Comparison of ENCODE assay signal across 8 cellular contexts in genomic region chr11:693887-694562, GRCh38.
A peak's percentile ranks its signal among the peaks of the same experiment; 100 is the strongest.
DNase-seq lines count a peak whose midpoint lies in the region; ATAC-seq and TF ChIP-seq lines count a peak whose summit lies in the region.

No MANE protein-coding gene starts in this region.

- H3K4me3 ChIP-seq in coronary artery: peak overlapping the region; percentile 89
- no peak overlapping the region for H3K4me3 ChIP-seq in parathyroid adenoma (ENCODE audit: low read depth, low read length)

- peak overlapping the region; percentile 42 for H3K4me2 ChIP-seq in parathyroid adenoma (ENCODE audit: low read length)

- ATAC-seq in HG02840 (IDR thresholded peaks at IDR 0.05; ENCODE audit: low FRiP score, unreplicated experiment): no peak

- no peak overlapping the region for H3K9ac ChIP-seq in parathyroid adenoma

- H3K79me2 ChIP-seq in parathyroid adenoma: no peaks in the 10 kb centered on the region

- no peak overlapping the region for H2AFZ ChIP-seq in parathyroid adenoma

- DNase-seq in DMS53 (lab: John Stamatoyannopoulos, UW): peak; percentile 97
- DNase-seq in NCI-H2196 (lab: John Stamatoyannopoulos, UW; ENCODE audit: unreplicated experiment): peak; percentile 78
- DNase-seq in coronary artery (ENCODE audit: low spot score): no peak
- DNase-seq in NCI-H446 (lab: John Stamatoyannopoulos, UW): no peak
- DNase-seq in NCI-H69 (lab: John Stamatoyannopoulos, UW): no peak
- DNase-seq in HPDE6-E6E7 (ENCODE audit: extremely low spot score): no peak

- no peaks in the 10 kb centered on the region for H3K36me3 ChIP-seq in parathyroid adenoma (ENCODE audit: control insufficient read depth, insufficient read depth, low read length)

- TF ChIP-seq CTCF in coronary artery (IDR thresholded peaks at IDR 0.05) (no peak), parathyroid adenoma (IDR thresholded peaks at IDR 0.05) (no peak)

- no peaks in the 10 kb centered on the region for H3K27me3 ChIP-seq in parathyroid adenoma (ENCODE audit: control insufficient read depth, insufficient read depth, low read length)

- no peaks in the 10 kb centered on the region for H3K9me3 ChIP-seq in parathyroid adenoma (ENCODE audit: control insufficient read depth, low read length)

- peak overlapping the region; percentile 96 to 98 for H3K27ac ChIP-seq in coronary artery
- H3K27ac ChIP-seq in parathyroid adenoma: no peak overlapping the region

- H3K4me1 ChIP-seq in parathyroid adenoma: no peaks in the 10 kb centered on the region

Comparison
In these comparisons a context has a peak if more than half of its experiments do, and no peak if none do; other contexts are left out.
1. DNase-seq: peak in DMS53 (single experiment) and NCI-H2196 (single experiment); none in coronary artery (single experiment), NCI-H446 (0 of 2), NCI-H69 (single experiment) and HPDE6-E6E7 (single experiment).